Comparison of ENCODE assay signal across 10 cellular contexts in genomic region chr16:83925957-83926725, GRCh38. TPM values are rescaled to one million over a fixed set of nuclear protein-coding genes. Genes with fewer than 3 reads are reported as not detected.
DNase-seq lines count a peak whose midpoint lies in the region; ATAC-seq and TF ChIP-seq lines count a peak whose summit lies in the region.
"Had no signal": no experiment of that assay in that cellular context is flagged by ENCODE, and none has a peak within 500 bp of the region (broad histone marks: within the 10 kb centered on the region; RNA-seq: fewer than 3 reads in every experiment).

No MANE protein-coding gene starts in this region.

- no peak overlapping the region for H3K4me3 ChIP-seq in smooth muscle cell

- no peak overlapping the region for H3K4me3 Mint-ChIP-seq in endothelial cell (ENCODE audit: unreplicated experiment)
- H3K4me3 Mint-ChIP-seq: activated naive CD4-positive, alpha-beta T cell treated with anti-CD3 and anti-CD28 coated beads, Interleukin-2, amount 10 ng/mL, durations not matched to agents 7 days and 5 days had no signal

- 68% methylated on average over 26 of the region's 27 CpGs for WGBS in smooth muscle cell (ENCODE audit: low lambda C conversion rate)

- no peak overlapping the region for H3K27ac ChIP-seq in smooth muscle cell (ENCODE audit: low read depth)

- peaks cover 16% of the 10 kb centered on the region for H3F3A ChIP-seq in smooth muscle cell (ENCODE audit: low read depth)

- no peaks in the 10 kb centered on the region for H3K9me3 ChIP-seq in smooth muscle cell (replicated peaks; ENCODE audit: low read depth)

- no peak for TF ChIP-seq CTCF in endothelial cell (IDR thresholded peaks at IDR 0.05; ENCODE audit: unreplicated experiment)
- TF ChIP-seq CTCF in smooth muscle cell (IDR thresholded peaks at IDR 0.05; ENCODE audit: borderline replicate concordance, insufficient read depth, poor library complexity, severe bottlenecking): no peak

- peaks cover 8% of the 10 kb centered on the region for H3K4me1 ChIP-seq in smooth muscle cell (ENCODE audit: low read depth)

- H3K27me3 ChIP-seq in smooth muscle cell (ENCODE audit: low read depth): no peaks in the 10 kb centered on the region

- no peak overlapping the region for H3K9ac ChIP-seq in smooth muscle cell (ENCODE audit: low read depth)

- H2AFZ ChIP-seq in smooth muscle cell (ENCODE audit: low read depth): no peak overlapping the region

- H3K27ac Mint-ChIP-seq in endothelial cell (ENCODE audit: unreplicated experiment): peak overlapping the region; percentile 24
- H3K27ac Mint-ChIP-seq: activated naive CD4-positive, alpha-beta T cell treated with anti-CD3 and anti-CD28 coated beads, Interleukin-2, amount 10 ng/mL, durations not matched to agents 7 days and 5 days had no signal

- peak; percentile 16 for ATAC-seq in HG03342 (IDR thresholded peaks at IDR 0.05; ENCODE audit: unreplicated experiment)
- ATAC-seq in HG02642 (IDR thresholded peaks at IDR 0.05; ENCODE audit: poor library complexity, unreplicated experiment): no peak

- peaks cover 3% of the 10 kb centered on the region for H3K4me1 Mint-ChIP-seq in endothelial cell (ENCODE audit: unreplicated experiment)

- DNase-seq in endothelial cell (ENCODE audit: low spot score): no peak
- no peak for DNase-seq in smooth muscle cell (lab: John Stamatoyannopoulos, UW; ENCODE audit: unreplicated experiment)
- no peak for DNase-seq in hepatic stellate cell (ENCODE audit: low spot score)

- H3K4me2 ChIP-seq in smooth muscle cell: peak overlapping the region; percentile 82

- H4K20me1 ChIP-seq in smooth muscle cell (ENCODE audit: low read depth): peaks cover 4% of the 10 kb centered on the region

- no peaks in the 10 kb centered on the region for H3K9me3 Mint-ChIP-seq in endothelial cell (ENCODE audit: unreplicated experiment)
- H3K9me3 Mint-ChIP-seq: activated naive CD4-positive, alpha-beta T cell treated with anti-CD3 and anti-CD28 coated beads, Interleukin-2, amount 10 ng/mL, durations not matched to agents 7 days and 5 days had no signal

- H3K36me3 ChIP-seq in smooth muscle cell (ENCODE audit: low read depth): no peaks in the 10 kb centered on the region

- no peaks in the 10 kb centered on the region for H3K79me2 ChIP-seq in smooth muscle cell (ENCODE audit: low read depth)

- H3K36me3 Mint-ChIP-seq in endothelial cell (ENCODE audit: low read depth, unreplicated experiment): peaks cover 8% of the 10 kb centered on the region
- H3K36me3 Mint-ChIP-seq: activated naive CD4-positive, alpha-beta T cell treated with anti-CD3 and anti-CD28 coated beads, Interleukin-2, amount 10 ng/mL, durations not matched to agents 7 days and 5 days had no signal

- H3K27me3 Mint-ChIP-seq in endothelial cell (ENCODE audit: unreplicated experiment): peaks cover 8% of the 10 kb centered on the region
- H3K27me3 Mint-ChIP-seq: activated naive CD4-positive, alpha-beta T cell treated with anti-CD3 and anti-CD28 coated beads, Interleukin-2, amount 10 ng/mL, durations not matched to agents 7 days and 5 days had no signal

RNA-seq across cellular contexts. Expression of gene OSGIN1, which starts 26.9 kb away (rescaled TPM):
- total RNA-seq in endothelial cell (ENCODE audit: unreplicated experiment): 0.31 TPM
- total RNA-seq in smooth muscle cell: 5.1 and 8.9 TPM in 2 replicates
- 12.4 and 13.8 TPM in 2 replicates for polyA plus RNA-seq in smooth muscle cell
- total RNA-seq: cerebellum had no signal

RNA-seq across cellular contexts. Expression of gene MLYCD, which starts 27.2 kb away (rescaled TPM):
- 3.0 TPM for total RNA-seq in endothelial cell (ENCODE audit: unreplicated experiment)
- total RNA-seq in smooth muscle cell: 1.2 and 1.8 TPM in 2 replicates
- polyA plus RNA-seq in smooth muscle cell: 1.6 and 4.0 TPM in 2 replicates

RNA-seq across cellular contexts. Expression of gene NECAB2, which starts 41.9 kb away (rescaled TPM):
- total RNA-seq in endothelial cell (ENCODE audit: unreplicated experiment): 1.2 TPM
- 0.13 and 0.22 TPM in 2 replicates for total RNA-seq in smooth muscle cell
- polyA plus RNA-seq in smooth muscle cell: 0.83 and 1.7 TPM in 2 replicates
- total RNA-seq: esophagus mucosa; myocyte; T-helper 2 cell treated with Interferon-gamma antibody and Interleukin-4, amounts not matched to agents 100 ng/mL and 5 ng/mL, for 36 hours had no signal
